In the genomic region with DNA sequence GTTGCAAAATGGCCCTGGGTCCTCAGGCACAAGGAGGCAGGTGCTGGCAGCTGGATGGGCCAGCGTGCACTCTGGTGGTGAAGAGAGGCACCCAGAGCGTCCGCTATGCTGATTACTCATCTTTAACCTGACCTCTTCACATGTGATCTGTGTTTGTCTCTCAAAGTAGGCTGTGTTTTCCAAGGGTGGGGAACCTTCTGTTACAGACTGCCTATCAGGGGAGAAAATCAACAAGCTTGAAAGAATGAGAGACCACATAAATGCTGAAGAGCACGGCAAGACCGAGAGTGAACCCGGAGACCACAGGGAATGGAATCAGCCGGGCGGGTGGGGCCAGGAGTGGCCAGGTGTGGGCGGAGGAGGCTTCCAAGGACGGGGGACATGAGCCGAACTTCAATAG, we compare ENCODE assay signal across 19 cellular contexts. TPM values are rescaled to one million over a fixed set of nuclear protein-coding genes. Genes with fewer than 3 reads are reported as not detected.
DNase-seq lines count a peak whose midpoint lies in the region; ATAC-seq and TF ChIP-seq lines count a peak whose summit lies in the region.
"Had no signal": no experiment of that assay in that cellular context is flagged by ENCODE, and none has a peak within 500 bp of the region (broad histone marks: within the 10 kb centered on the region; RNA-seq: fewer than 3 reads in every experiment).

No MANE protein-coding gene starts in this region.

- no peak overlapping the region for H3K4ac ChIP-seq in neuronal stem cell (ENCODE audit: low read length)

- BruUV-seq in Caco-2 (replicated peaks; lab: Mats Ljungman, UMichigan), result no TSS peak

- peak overlapping the region; percentile 43 for H3K4me3 Mint-ChIP-seq in Caco-2 (ENCODE audit: unreplicated experiment)
- H3K4me3 Mint-ChIP-seq in activated CD4-positive, alpha-beta T cell treated with anti-CD3 and anti-CD28 coated beads for 36 hours, result no peak overlapping the region
- H3K4me3 Mint-ChIP-seq: central memory CD8-positive, alpha-beta T cell; effector memory CD8-positive, alpha-beta T cell had no signal

- no peak overlapping the region for H4K8ac ChIP-seq in neuronal stem cell (ENCODE audit: low read depth, low read length)

- H2AK5ac ChIP-seq in neuronal stem cell (ENCODE audit: low read depth, low read length), result no peak overlapping the region

- peaks cover 5% of the 10 kb centered on the region for H3K36me3 Mint-ChIP-seq in Caco-2 (ENCODE audit: insufficient read depth, unreplicated experiment)
- H3K36me3 Mint-ChIP-seq in activated CD4-positive, alpha-beta T cell treated with anti-CD3 and anti-CD28 coated beads for 36 hours (ENCODE audit: low read depth), result no peaks in the 10 kb centered on the region

- no peak overlapping the region for H2AFZ ChIP-seq in neuronal stem cell (ENCODE audit: low read length)

- no peak overlapping the region for H3K18ac ChIP-seq in neuronal stem cell (ENCODE audit: low read length)

- no peak overlapping the region for H2BK15ac ChIP-seq in neuronal stem cell (ENCODE audit: low read length)

- no peak overlapping the region for H3K27ac ChIP-seq in neuronal stem cell (replicated peaks; ENCODE audit: low read length)
- H3K27ac ChIP-seq: WERI-Rb-1 had no signal

- POLR2A ChIA-PET in Caco-2 (lab: Charles Lee), result interaction anchor here (0.6 kb wide), 1 partner anchor 14 kb away, joined by 3 read pairs; no protein-coding TSS in a partner anchor
- POLR2A ChIA-PET in activated CD4-positive, alpha-beta T cell treated with anti-CD3 and anti-CD28 coated beads for 36 hours (lab: Charles Lee), result no interaction called here

- TF ChIP-seq CTCF in Caco-2 (IDR thresholded peaks at IDR 0.05; ENCODE audit: insufficient read depth in 1 of 2, low read depth in 1 of 2, low read length in 1 of 2, severe bottlenecking in 1 of 2, unreplicated experiment in 1 of 2), result peak in 1 of 2 experiments; percentile 40

- H3K27ac Mint-ChIP-seq in Caco-2 (ENCODE audit: unreplicated experiment), result peak overlapping the region; percentile 62
- no peak overlapping the region for H3K27ac Mint-ChIP-seq in activated CD4-positive, alpha-beta T cell treated with anti-CD3 and anti-CD28 coated beads for 36 hours
- H3K27ac Mint-ChIP-seq: effector memory CD8-positive, alpha-beta T cell had no signal

- no peaks in the 10 kb centered on the region for H3K79me1 ChIP-seq in neuronal stem cell (ENCODE audit: low read depth, low read length)

- no peak overlapping the region for H3K4me2 ChIP-seq in neuronal stem cell (ENCODE audit: insufficient read depth, low read length, poor library complexity, severe bottlenecking)

- no peak overlapping the region for H4K91ac ChIP-seq in neuronal stem cell (ENCODE audit: low read depth, low read length, poor library complexity)

- WGBS in neuronal stem cell (ENCODE audit: extremely low coverage in 2 of 2, insufficient read length in 2 of 2, insufficient replicate concordance in 1 of 2), 2 donors, result no CpG with 5 or more reads among the region's 11 CpGs

- H3K4me1 Mint-ChIP-seq in Caco-2 (ENCODE audit: low read depth, unreplicated experiment), result peaks cover 9% of the 10 kb centered on the region
- no peaks in the 10 kb centered on the region for H3K4me1 Mint-ChIP-seq in activated CD4-positive, alpha-beta T cell treated with anti-CD3 and anti-CD28 coated beads for 36 hours
- H3K4me1 Mint-ChIP-seq: central memory CD8-positive, alpha-beta T cell had no signal

- H2BK12ac ChIP-seq in neuronal stem cell (ENCODE audit: low read length), result no peak overlapping the region

- no peaks in the 10 kb centered on the region for H3K9me3 ChIP-seq in Caco-2
- H3K9me3 ChIP-seq in neuronal stem cell (replicated peaks in 1 of 2; ENCODE audit: control insufficient read depth in 2 of 2, insufficient read depth in 1 of 2, low read depth in 1 of 2, low read length in 2 of 2), result no peaks in the 10 kb centered on the region

- H3K27me3 ChIP-seq in Caco-2 (replicated peaks; ENCODE audit: control insufficient read depth, insufficient read depth, low read length), result no peaks in the 10 kb centered on the region
- peaks cover 0 to 5% (median 0%) of the 10 kb centered on the region in 3 experiments for H3K27me3 ChIP-seq in neuronal stem cell (ENCODE audit: control insufficient read depth in 3 of 3, insufficient read depth in 3 of 3, low read depth in 1 of 3, low read length in 3 of 3)

- intact Hi-C loops in Caco-2 (cut with micrococcal nuclease; ENCODE audit: unreplicated experiment), result no loop called here
- intact Hi-C loops in left colon (cut with DNase I, micrococcal nuclease), result no loop called here
- intact Hi-C loops in activated CD4-positive, alpha-beta T cell treated with anti-CD3 and anti-CD28 coated beads for 36 hours (cut with DNase I, micrococcal nuclease), result no loop called here

- no peak overlapping the region for H3K23ac ChIP-seq in neuronal stem cell (ENCODE audit: low read depth, low read length, poor library complexity)

- H2BK120ac ChIP-seq in neuronal stem cell (ENCODE audit: low read depth, low read length), result no peak overlapping the region

- CTCF ChIA-PET in Caco-2 (lab: Charles Lee), result interaction anchor here (1.6 to 2.6 kb wide), 2 partner anchors 18 to 20 kb away, joined by 4 to 18 read pairs; no protein-coding TSS in a partner anchor
- CTCF ChIA-PET in activated CD4-positive, alpha-beta T cell treated with anti-CD3 and anti-CD28 coated beads for 36 hours (lab: Charles Lee), result interaction anchor here (0.8 to 2.3 kb wide), 3 partner anchors 17 to 20 kb away, joined by 3 to 10 read pairs (median 7); no protein-coding TSS in a partner anchor

- no peak overlapping the region for H3K14ac ChIP-seq in neuronal stem cell (ENCODE audit: low read length)

- ATAC-seq in left colon, result peak; percentile 62
- ATAC-seq in activated CD4-positive, alpha-beta T cell treated with anti-CD3 and anti-CD28 coated beads for 36 hours, result no peak
- ATAC-seq: effector memory CD8-positive, alpha-beta T cell had no signal

- H2BK5ac ChIP-seq in neuronal stem cell (ENCODE audit: low read length), result no peak overlapping the region

- H3K36me3 ChIP-seq in Caco-2 (ENCODE audit: control insufficient read depth, insufficient read depth, low read length) (no peaks in the 10 kb centered on the region), neuronal stem cell (replicated peaks in 1 of 2; ENCODE audit: control insufficient read depth in 2 of 2, insufficient read depth in 2 of 2, low read length in 2 of 2) (no peaks in the 10 kb centered on the region)
- H3K36me3 ChIP-seq: WERI-Rb-1 had no signal

- in situ Hi-C loops in G401 (cut with HindIII; ENCODE audit: low sequenced_read_pairs), result no loop called here

- no peak overlapping the region for H3K9ac ChIP-seq in neuronal stem cell (ENCODE audit: low read depth, low read length, poor library complexity)

- H3K4me1 ChIP-seq in Caco-2 (peaks cover 10% of the 10 kb centered on the region; the same call in 1 of the 2 replicates), neuronal stem cell (ENCODE audit: control insufficient read depth in 2 of 2, insufficient read depth in 1 of 2, low read depth in 1 of 2, low read length in 2 of 2) (peaks cover 6 to 18% of the 10 kb centered on the region in 2 donors)

- H3K27me3 Mint-ChIP-seq in Caco-2 (ENCODE audit: insufficient read depth, unreplicated experiment), result no peaks in the 10 kb centered on the region
- no peaks in the 10 kb centered on the region for H3K27me3 Mint-ChIP-seq in activated CD4-positive, alpha-beta T cell treated with anti-CD3 and anti-CD28 coated beads for 36 hours

- no peaks in the 10 kb centered on the region for H3K9me3 Mint-ChIP-seq in Caco-2 (ENCODE audit: unreplicated experiment)
- H3K9me3 Mint-ChIP-seq in activated CD4-positive, alpha-beta T cell treated with anti-CD3 and anti-CD28 coated beads for 36 hours (ENCODE audit: low read depth), result no peaks in the 10 kb centered on the region
- H3K9me3 Mint-ChIP-seq: central memory CD8-positive, alpha-beta T cell; effector memory CD8-positive, alpha-beta T cell had no signal

- DNase-seq in Caco-2, result peak in 1 of 2 experiments; percentile 35
- peak; percentile 84 for DNase-seq in HT-29 (ENCODE audit: low spot score)
- peak; percentile 94 for DNase-seq in NCI-H748 (lab: John Stamatoyannopoulos, UW; ENCODE audit: unreplicated experiment)
- peak; percentile 53 to 62 for DNase-seq in left colon
- no peak for DNase-seq in G401 (ENCODE audit: low spot score)
- DNase-seq in activated CD4-positive, alpha-beta T cell treated with anti-CD3 and anti-CD28 coated beads for 36 hours, result no peak
- DNase-seq in neuronal stem cell (ENCODE audit: low spot score), result no peak
- DNase-seq in germinal center (ENCODE audit: low spot score), result no peak
- DNase-seq: amniotic stem cell; effector memory CD8-positive, alpha-beta T cell; NCI-H1105; NCI-H774; RPMI8226; stimulated activated CD4-positive, alpha-beta T cell treated with anti-CD3 and anti-CD28 coated beads, Interleukin-4, amount 100 ng/mL, for 4 hours; WERI-Rb-1 had no signal

- no peak overlapping the region for H3K4me3 ChIP-seq in Caco-2 (ENCODE audit: low read depth, low read length)
- H3K4me3 ChIP-seq in neuronal stem cell (ENCODE audit: low read length in 2 of 2), result no peak overlapping the region

RNA-seq across cellular contexts. Expression of a gene that starts 16.2 kb away (rescaled TPM):
- total RNA-seq in Caco-2 (2022), result 0.50 and 0.53 TPM in 2 replicates
- total RNA-seq in HT-29 (2014; rRNA removed; shearing (Covaris generic)), result 3.6 and 4.6 TPM in 2 replicates
- 10 to 100 TPM; 11.4 to 14.4 TPM for total RNA-seq in left colon
- total RNA-seq in G401 (2014; rRNA removed; shearing (Covaris generic)), result not detected in 2 replicates
- not detected for total RNA-seq in activated CD4-positive, alpha-beta T cell treated with anti-CD3 and anti-CD28 coated beads for 36 hours
- polyA plus RNA-seq in neuronal stem cell (2013, experiment 1 of 2), result 0.01 TPM
- polyA plus RNA-seq in neuronal stem cell (2013, experiment 2 of 2), result 0.03 TPM
- total RNA-seq: activated CD8-positive, alpha-beta memory T cell treated with anti-CD3 and anti-CD28 coated beads for 36 hours; omental fat pad; skeletal muscle tissue had no signal

RNA-seq across cellular contexts. Expression of a gene that starts 50.6 kb away (rescaled TPM):
- total RNA-seq in Caco-2 (2022), result 0.19 and 0.25 TPM in 2 replicates
- total RNA-seq in HT-29 (2014; rRNA removed; shearing (Covaris generic)), result 0.23 and 0.38 TPM in 2 replicates
- total RNA-seq in left colon, result under 1 TPM; 0.43 to 0.53 TPM
- not detected in 2 replicates for total RNA-seq in G401 (2014; rRNA removed; shearing (Covaris generic))
- total RNA-seq in activated CD4-positive, alpha-beta T cell treated with anti-CD3 and anti-CD28 coated beads for 36 hours, result not detected
- polyA plus RNA-seq in neuronal stem cell (2013, experiment 1 of 2), result 0.04 TPM
- 0.07 TPM for polyA plus RNA-seq in neuronal stem cell (2013, experiment 2 of 2)
- total RNA-seq: activated CD8-positive, alpha-beta memory T cell treated with anti-CD3 and anti-CD28 coated beads for 36 hours; skeletal muscle tissue had no signal

Comparison
In these comparisons a context has a peak if more than half of its experiments do, and no peak if none do; other contexts are left out.
1. DNase-seq: peak in HT-29 (single experiment), NCI-H748 (single experiment) and left colon (2 of 2); none in G401 (single experiment), activated CD4-positive, alpha-beta T cell treated with anti-CD3 and anti-CD28 coated beads for 36 hours (single experiment), neuronal stem cell (single experiment) and germinal center (single experiment).